ENCODE assay signal across 10 cellular contexts in the genomic region with DNA sequence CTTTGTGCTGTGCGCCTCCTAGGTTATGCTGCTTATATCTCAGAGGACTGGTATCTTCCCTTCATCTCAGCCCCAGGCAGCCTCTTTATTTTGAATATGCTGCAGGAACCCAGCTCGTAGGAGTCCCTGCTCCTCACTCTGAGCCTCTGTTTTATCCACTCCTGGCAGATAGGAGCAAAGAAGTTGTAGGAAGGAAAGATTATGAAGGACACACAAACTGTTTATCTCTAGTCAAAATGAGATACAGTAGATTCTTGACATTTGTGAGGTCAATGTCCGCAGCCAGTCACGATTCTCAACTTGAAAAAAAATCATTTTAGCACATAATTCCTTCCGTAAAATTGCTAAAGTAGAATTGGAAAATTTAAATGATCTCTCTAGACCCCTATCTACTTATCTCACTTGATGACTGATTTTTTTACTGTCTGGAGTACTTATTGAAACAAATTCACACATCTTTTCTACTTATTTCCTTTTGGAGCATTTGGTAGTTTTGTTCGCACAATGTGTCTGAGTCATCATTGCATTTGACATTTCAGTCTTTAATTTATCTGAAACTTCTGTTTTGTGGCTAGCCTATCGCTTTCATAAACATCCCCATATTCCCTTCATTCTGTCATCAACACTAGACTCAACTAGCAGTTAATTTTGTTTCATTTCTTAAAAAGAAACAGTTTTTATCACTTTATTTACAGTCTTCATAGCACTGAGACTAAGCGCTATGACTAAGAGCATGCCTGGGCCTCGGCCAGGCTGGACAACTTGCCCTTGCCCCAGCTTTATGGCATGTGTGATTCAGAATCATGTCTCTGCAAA. TPM values are rescaled to one million over a fixed set of nuclear protein-coding genes. Genes with fewer than 3 reads are reported as not detected.
DNase-seq lines count a peak whose midpoint lies in the region; ATAC-seq lines count a peak whose summit lies in the region.
"Had no signal": no experiment of that assay in that cellular context is flagged by ENCODE, and none has a peak within 500 bp of the region (broad histone marks: within the 10 kb centered on the region; RNA-seq: fewer than 3 reads in every experiment).

No MANE protein-coding gene starts in this region.

- H3K4me3 Mint-ChIP-seq in activated T-helper 1 cell treated with anti-CD3 and anti-CD28 coated beads, Interleukin-12 subunit alpha, Interleukin-12 subunit beta, Interleukin-2, Interleukin-4 antibody, amounts not matched to agents 30 ng/mL and 10 ng/mL and 1 ng/mL, durations not matched to agents 14 hours and 24 hours and 36 hours, result peak overlapping the region; percentile 9

- peaks cover 16% of the 10 kb centered on the region for H3K36me3 Mint-ChIP-seq in activated T-helper 1 cell treated with anti-CD3 and anti-CD28 coated beads, Interleukin-12 subunit alpha, Interleukin-12 subunit beta, Interleukin-2, Interleukin-4 antibody, amounts not matched to agents 30 ng/mL and 10 ng/mL and 1 ng/mL, durations not matched to agents 14 hours and 24 hours and 36 hours (ENCODE audit: low read depth)

- peaks cover 36% of the 10 kb centered on the region for H3K4me1 Mint-ChIP-seq in activated T-helper 1 cell treated with anti-CD3 and anti-CD28 coated beads, Interleukin-12 subunit alpha, Interleukin-12 subunit beta, Interleukin-2, Interleukin-4 antibody, amounts not matched to agents 30 ng/mL and 10 ng/mL and 1 ng/mL, durations not matched to agents 14 hours and 24 hours and 36 hours (ENCODE audit: low read depth)

- H3K27me3 Mint-ChIP-seq in activated T-helper 1 cell treated with anti-CD3 and anti-CD28 coated beads, Interleukin-12 subunit alpha, Interleukin-12 subunit beta, Interleukin-2, Interleukin-4 antibody, amounts not matched to agents 30 ng/mL and 10 ng/mL and 1 ng/mL, durations not matched to agents 14 hours and 24 hours and 36 hours (ENCODE audit: insufficient read depth), result peaks cover 2% of the 10 kb centered on the region

- H3K9me3 Mint-ChIP-seq in activated T-helper 1 cell treated with anti-CD3 and anti-CD28 coated beads, Interleukin-12 subunit alpha, Interleukin-12 subunit beta, Interleukin-2, Interleukin-4 antibody, amounts not matched to agents 30 ng/mL and 10 ng/mL and 1 ng/mL, durations not matched to agents 14 hours and 24 hours and 36 hours, result no peaks in the 10 kb centered on the region

- peak overlapping the region; percentile 64 for H3K27ac Mint-ChIP-seq in activated T-helper 1 cell treated with anti-CD3 and anti-CD28 coated beads, Interleukin-12 subunit alpha, Interleukin-12 subunit beta, Interleukin-2, Interleukin-4 antibody, amounts not matched to agents 30 ng/mL and 10 ng/mL and 1 ng/mL, durations not matched to agents 14 hours and 24 hours and 36 hours

- DNase-seq in stimulated activated naive CD4-positive, alpha-beta T cell treated with Interleukin-2 at 50 U/mL for 16 hours (lab: John Stamatoyannopoulos, UW), result peak; percentile 9
- no peak for DNase-seq in stimulated activated naive CD4-positive, alpha-beta T cell (lab: John Stamatoyannopoulos, UW)
- no peak for DNase-seq in activated T-helper 1 cell treated with anti-CD3 and anti-CD28 coated beads, Interleukin-12 subunit alpha, Interleukin-12 subunit beta, Interleukin-2, Interleukin-4 antibody, amounts not matched to agents 30 ng/mL and 10 ng/mL and 1 ng/mL, durations not matched to agents 14 hours and 24 hours and 36 hours (ENCODE audit: low spot score)
- DNase-seq in hepatic stellate cell (ENCODE audit: low spot score) (peak; percentile 10), NCI-H69 (lab: John Stamatoyannopoulos, UW) (no peak), NCI-H1092 treated with DMSO at 0.1 percent for 48 hours (lab: John Stamatoyannopoulos, UW) (no peak)
- DNase-seq: DMS53, right lobe of liver had no signal

- no peak for ATAC-seq in GM18519 (IDR thresholded peaks at IDR 0.05; ENCODE audit: low FRiP score, unreplicated experiment)
- no peak for ATAC-seq in HG03025 (IDR thresholded peaks at IDR 0.05; ENCODE audit: low FRiP score, unreplicated experiment)

- intact Hi-C loops in activated T-helper 1 cell treated with anti-CD3 and anti-CD28 coated beads, Interleukin-12 subunit alpha, Interleukin-12 subunit beta, Interleukin-2, Interleukin-4 antibody, amounts not matched to agents 30 ng/mL and 10 ng/mL and 1 ng/mL, durations not matched to agents 14 hours and 24 hours and 36 hours (cut with micrococcal nuclease), result loop anchor here (1.0 kb wide), 1 partner anchor 98 kb away; no protein-coding TSS in a partner anchor

RNA-seq across cellular contexts. Expression of gene L3MBTL3, which starts 15.8 kb away (rescaled TPM):
- total RNA-seq in activated T-helper 1 cell treated with anti-CD3 and anti-CD28 coated beads, Interleukin-12 subunit alpha, Interleukin-12 subunit beta, Interleukin-2, Interleukin-4 antibody, amounts not matched to agents 30 ng/mL and 10 ng/mL and 1 ng/mL, durations not matched to agents 14 hours and 24 hours and 36 hours, result 5.2 and 7.4 TPM in 2 replicates

Comparison
In these comparisons a context has a peak if more than half of its experiments do, and no peak if none do; other contexts are left out.
1. DNase-seq: peak in stimulated activated naive CD4-positive, alpha-beta T cell treated with Interleukin-2 at 50 U/mL for 16 hours (single experiment) and hepatic stellate cell (single experiment); none in stimulated activated naive CD4-positive, alpha-beta T cell (0 of 6), activated T-helper 1 cell treated with anti-CD3 and anti-CD28 coated beads, Interleukin-12 subunit alpha, Interleukin-12 subunit beta, Interleukin-2, Interleukin-4 antibody, amounts not matched to agents 30 ng/mL and 10 ng/mL and 1 ng/mL, durations not matched to agents 14 hours and 24 hours and 36 hours (single experiment), NCI-H69 (single experiment) and NCI-H1092 treated with DMSO at 0.1 percent for 48 hours (single experiment).